In the genomic region with DNA sequence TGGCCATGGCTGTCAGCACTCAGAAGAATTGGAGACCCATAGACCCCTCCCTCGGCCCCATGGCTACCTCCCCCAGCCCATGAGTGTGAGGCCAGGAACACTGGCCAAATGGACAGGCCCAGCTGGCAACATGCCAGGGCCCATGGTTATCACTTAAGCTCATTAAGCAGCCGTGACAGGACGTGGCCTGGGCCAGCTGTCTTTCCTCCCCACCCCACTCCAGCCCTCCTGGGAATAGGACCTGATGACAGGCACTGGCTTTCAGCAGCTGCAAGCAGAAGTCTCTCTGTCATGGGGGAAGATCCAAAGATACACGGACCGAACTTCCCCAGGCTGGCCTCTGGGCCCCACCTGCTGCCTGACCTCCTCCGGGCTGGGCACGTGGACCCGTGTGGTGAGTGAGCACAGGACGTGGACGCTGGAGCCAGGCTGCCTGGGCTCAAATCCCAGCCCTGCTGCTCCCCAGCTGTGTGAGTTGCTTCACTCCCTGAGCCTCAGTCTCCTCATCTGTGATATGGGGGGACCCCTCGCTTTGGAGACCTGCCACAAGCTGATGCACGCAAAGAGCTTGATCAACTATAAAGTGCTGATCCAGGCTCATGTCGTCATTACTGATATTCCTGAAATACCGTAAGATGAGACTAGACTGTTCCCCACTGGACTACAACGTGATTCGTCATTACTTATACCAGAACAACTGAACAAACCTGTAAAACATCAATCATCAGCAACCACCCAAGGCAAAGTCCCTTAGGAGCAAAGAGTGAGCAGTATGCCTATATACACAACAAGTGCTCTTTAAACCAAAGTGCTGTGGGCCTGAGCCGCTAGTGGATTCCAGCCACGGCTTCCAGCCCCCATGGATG, we compare ENCODE assay signal across 1 cellular context.
TF ChIP-seq lines count a peak whose summit lies in the region.

No MANE protein-coding gene starts in this region.

TF ChIP-seq in WTC11, 78 proteins besides CTCF, POLR2A, EP300 and RAD21 (continued from another document):
- TF ChIP-seq, protein P1, sequence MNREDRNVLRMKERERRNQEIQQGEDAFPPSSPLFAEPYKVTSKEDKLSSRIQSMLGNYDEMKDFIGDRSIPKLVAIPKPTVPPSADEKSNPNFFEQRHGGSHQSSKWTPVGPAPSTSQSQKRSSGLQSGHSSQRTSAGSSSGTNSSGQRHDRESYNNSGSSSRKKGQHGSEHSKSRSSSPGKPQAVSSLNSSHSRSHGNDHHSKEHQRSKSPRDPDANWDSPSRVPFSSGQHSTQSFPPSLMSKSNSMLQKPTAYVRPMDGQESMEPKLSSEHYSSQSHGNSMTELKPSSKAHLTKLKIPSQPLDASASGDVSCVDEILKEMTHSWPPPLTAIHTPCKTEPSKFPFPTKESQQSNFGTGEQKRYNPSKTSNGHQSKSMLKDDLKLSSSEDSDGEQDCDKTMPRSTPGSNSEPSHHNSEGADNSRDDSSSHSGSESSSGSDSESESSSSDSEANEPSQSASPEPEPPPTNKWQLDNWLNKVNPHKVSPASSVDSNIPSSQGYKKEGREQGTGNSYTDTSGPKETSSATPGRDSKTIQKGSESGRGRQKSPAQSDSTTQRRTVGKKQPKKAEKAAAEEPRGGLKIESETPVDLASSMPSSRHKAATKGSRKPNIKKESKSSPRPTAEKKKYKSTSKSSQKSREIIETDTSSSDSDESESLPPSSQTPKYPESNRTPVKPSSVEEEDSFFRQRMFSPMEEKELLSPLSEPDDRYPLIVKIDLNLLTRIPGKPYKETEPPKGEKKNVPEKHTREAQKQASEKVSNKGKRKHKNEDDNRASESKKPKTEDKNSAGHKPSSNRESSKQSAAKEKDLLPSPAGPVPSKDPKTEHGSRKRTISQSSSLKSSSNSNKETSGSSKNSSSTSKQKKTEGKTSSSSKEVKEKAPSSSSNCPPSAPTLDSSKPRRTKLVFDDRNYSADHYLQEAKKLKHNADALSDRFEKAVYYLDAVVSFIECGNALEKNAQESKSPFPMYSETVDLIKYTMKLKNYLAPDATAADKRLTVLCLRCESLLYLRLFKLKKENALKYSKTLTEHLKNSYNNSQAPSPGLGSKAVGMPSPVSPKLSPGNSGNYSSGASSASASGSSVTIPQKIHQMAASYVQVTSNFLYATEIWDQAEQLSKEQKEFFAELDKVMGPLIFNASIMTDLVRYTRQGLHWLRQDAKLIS (CRISPR knock-in tag; IDR thresholded peaks at IDR 0.05; ENCODE audit: borderline replicate concordance) = no peak
- TF ChIP-seq NFYB (CRISPR knock-in tag; conservative IDR thresholded peaks at IDR 0.05; ENCODE audit: low read depth) (no peak), PRRX2 (CRISPR knock-in tag; IDR thresholded peaks at IDR 0.05) (no peak), SP1 (CRISPR knock-in tag; conservative IDR thresholded peaks at IDR 0.05) (no peak), RELA (CRISPR knock-in tag; IDR thresholded peaks at IDR 0.05; ENCODE audit: borderline replicate concordance) (no peak), JAZF1 (CRISPR knock-in tag; IDR thresholded peaks at IDR 0.05) (no peak), FOXJ3 (CRISPR knock-in tag; IDR thresholded peaks at IDR 0.05; ENCODE audit: borderline replicate concordance) (no peak), GTF2I (CRISPR knock-in tag; conservative IDR thresholded peaks at IDR 0.05) (no peak)
- TF ChIP-seq, protein P2, sequence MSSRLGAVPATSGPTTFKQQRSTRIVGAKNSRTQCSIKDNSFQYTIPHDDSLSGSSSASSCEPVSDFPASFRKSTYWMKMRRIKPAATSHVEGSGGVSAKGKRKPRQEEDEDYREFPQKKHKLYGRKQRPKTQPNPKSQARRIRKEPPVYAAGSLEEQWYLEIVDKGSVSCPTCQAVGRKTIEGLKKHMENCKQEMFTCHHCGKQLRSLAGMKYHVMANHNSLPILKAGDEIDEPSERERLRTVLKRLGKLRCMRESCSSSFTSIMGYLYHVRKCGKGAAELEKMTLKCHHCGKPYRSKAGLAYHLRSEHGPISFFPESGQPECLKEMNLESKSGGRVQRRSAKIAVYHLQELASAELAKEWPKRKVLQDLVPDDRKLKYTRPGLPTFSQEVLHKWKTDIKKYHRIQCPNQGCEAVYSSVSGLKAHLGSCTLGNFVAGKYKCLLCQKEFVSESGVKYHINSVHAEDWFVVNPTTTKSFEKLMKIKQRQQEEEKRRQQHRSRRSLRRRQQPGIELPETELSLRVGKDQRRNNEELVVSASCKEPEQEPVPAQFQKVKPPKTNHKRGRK (CRISPR knock-in tag; IDR thresholded peaks at IDR 0.05; ENCODE audit: borderline replicate concordance) = no peak
- TF ChIP-seq, protein P3, sequence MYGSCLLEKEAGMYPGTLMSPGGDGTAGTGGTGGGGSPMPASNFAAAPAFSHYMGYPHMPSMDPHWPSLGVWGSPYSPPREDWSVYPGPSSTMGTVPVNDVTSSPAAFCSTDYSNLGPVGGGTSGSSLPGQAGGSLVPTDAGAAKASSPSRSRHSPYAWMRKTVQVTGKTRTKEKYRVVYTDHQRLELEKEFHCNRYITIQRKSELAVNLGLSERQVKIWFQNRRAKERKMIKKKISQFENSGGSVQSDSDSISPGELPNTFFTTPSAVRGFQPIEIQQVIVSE (CRISPR knock-in tag; IDR thresholded peaks at IDR 0.05; ENCODE audit: borderline replicate concordance) = no peak
- TF ChIP-seq, protein P4, sequence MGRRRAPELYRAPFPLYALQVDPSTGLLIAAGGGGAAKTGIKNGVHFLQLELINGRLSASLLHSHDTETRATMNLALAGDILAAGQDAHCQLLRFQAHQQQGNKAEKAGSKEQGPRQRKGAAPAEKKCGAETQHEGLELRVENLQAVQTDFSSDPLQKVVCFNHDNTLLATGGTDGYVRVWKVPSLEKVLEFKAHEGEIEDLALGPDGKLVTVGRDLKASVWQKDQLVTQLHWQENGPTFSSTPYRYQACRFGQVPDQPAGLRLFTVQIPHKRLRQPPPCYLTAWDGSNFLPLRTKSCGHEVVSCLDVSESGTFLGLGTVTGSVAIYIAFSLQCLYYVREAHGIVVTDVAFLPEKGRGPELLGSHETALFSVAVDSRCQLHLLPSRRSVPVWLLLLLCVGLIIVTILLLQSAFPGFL (CRISPR knock-in tag; IDR thresholded peaks at IDR 0.05; ENCODE audit: borderline replicate concordance) = no peak
- TF ChIP-seq, protein P5, sequence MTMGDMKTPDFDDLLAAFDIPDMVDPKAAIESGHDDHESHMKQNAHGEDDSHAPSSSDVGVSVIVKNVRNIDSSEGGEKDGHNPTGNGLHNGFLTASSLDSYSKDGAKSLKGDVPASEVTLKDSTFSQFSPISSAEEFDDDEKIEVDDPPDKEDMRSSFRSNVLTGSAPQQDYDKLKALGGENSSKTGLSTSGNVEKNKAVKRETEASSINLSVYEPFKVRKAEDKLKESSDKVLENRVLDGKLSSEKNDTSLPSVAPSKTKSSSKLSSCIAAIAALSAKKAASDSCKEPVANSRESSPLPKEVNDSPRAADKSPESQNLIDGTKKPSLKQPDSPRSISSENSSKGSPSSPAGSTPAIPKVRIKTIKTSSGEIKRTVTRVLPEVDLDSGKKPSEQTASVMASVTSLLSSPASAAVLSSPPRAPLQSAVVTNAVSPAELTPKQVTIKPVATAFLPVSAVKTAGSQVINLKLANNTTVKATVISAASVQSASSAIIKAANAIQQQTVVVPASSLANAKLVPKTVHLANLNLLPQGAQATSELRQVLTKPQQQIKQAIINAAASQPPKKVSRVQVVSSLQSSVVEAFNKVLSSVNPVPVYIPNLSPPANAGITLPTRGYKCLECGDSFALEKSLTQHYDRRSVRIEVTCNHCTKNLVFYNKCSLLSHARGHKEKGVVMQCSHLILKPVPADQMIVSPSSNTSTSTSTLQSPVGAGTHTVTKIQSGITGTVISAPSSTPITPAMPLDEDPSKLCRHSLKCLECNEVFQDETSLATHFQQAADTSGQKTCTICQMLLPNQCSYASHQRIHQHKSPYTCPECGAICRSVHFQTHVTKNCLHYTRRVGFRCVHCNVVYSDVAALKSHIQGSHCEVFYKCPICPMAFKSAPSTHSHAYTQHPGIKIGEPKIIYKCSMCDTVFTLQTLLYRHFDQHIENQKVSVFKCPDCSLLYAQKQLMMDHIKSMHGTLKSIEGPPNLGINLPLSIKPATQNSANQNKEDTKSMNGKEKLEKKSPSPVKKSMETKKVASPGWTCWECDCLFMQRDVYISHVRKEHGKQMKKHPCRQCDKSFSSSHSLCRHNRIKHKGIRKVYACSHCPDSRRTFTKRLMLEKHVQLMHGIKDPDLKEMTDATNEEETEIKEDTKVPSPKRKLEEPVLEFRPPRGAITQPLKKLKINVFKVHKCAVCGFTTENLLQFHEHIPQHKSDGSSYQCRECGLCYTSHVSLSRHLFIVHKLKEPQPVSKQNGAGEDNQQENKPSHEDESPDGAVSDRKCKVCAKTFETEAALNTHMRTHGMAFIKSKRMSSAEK (CRISPR knock-in tag; IDR thresholded peaks at IDR 0.05; ENCODE audit: borderline replicate concordance) = no peak
- TF ChIP-seq, protein P6, sequence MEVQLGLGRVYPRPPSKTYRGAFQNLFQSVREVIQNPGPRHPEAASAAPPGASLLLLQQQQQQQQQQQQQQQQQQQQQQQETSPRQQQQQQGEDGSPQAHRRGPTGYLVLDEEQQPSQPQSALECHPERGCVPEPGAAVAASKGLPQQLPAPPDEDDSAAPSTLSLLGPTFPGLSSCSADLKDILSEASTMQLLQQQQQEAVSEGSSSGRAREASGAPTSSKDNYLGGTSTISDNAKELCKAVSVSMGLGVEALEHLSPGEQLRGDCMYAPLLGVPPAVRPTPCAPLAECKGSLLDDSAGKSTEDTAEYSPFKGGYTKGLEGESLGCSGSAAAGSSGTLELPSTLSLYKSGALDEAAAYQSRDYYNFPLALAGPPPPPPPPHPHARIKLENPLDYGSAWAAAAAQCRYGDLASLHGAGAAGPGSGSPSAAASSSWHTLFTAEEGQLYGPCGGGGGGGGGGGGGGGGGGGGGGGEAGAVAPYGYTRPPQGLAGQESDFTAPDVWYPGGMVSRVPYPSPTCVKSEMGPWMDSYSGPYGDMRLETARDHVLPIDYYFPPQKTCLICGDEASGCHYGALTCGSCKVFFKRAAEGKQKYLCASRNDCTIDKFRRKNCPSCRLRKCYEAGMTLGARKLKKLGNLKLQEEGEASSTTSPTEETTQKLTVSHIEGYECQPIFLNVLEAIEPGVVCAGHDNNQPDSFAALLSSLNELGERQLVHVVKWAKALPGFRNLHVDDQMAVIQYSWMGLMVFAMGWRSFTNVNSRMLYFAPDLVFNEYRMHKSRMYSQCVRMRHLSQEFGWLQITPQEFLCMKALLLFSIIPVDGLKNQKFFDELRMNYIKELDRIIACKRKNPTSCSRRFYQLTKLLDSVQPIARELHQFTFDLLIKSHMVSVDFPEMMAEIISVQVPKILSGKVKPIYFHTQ (CRISPR knock-in tag; IDR thresholded peaks at IDR 0.05) = no peak
- TF ChIP-seq, protein P7, sequence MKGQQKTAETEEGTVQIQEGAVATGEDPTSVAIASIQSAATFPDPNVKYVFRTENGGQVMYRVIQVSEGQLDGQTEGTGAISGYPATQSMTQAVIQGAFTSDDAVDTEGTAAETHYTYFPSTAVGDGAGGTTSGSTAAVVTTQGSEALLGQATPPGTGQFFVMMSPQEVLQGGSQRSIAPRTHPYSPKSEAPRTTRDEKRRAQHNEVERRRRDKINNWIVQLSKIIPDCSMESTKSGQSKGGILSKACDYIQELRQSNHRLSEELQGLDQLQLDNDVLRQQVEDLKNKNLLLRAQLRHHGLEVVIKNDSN (CRISPR knock-in tag; IDR thresholded peaks at IDR 0.05) = no peak
TF ChIP-seq in WTC11: peak in this region for 0.
